Comparison of ENCODE assay signal across 8 cellular contexts in the genomic region with DNA sequence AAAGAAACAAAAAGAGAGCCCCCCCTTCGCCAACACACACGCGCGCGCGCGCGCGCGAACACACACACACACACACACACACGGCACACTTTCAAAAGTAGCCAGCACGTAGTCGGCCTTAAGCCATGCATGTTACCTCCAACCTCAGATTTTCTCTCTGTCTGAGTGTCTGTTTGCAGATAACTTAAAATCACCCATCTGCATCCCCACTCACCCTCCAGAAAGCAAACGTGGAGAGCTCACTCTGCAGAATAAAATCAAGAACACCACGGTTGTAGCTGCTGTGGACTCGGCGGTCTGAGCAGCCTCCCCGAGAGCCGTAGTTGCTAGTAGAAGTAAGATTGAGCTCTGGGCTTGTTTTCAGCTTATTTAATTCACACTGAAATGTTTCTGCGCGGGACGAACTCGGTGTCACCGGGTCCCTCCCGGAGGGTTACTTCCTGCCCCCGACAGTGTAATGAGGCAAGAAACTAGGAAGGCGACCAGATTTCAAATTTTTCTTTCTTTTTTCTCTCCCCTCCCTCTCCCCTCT. TPM values are rescaled to one million over a fixed set of nuclear protein-coding genes. Genes with fewer than 3 reads are reported as not detected.
A peak's percentile ranks its signal among the peaks of the same experiment; 100 is the strongest.
DNase-seq lines count a peak whose midpoint lies in the region; ATAC-seq and TF ChIP-seq lines count a peak whose summit lies in the region.

No MANE protein-coding gene starts in this region.

- no peak for ATAC-seq in stimulated activated memory B cell treated with anti-CD40 and anti-IgM and Interleukin-4, amounts not matched to agents 10 μg/mL and 1 μg/mL and 100 μg/mL, for 72 hours
- ATAC-seq in HG03342 (IDR thresholded peaks at IDR 0.05; ENCODE audit: unreplicated experiment) = no peak

- H3K4me3 Mint-ChIP-seq in HFFc6 = peak overlapping the region; percentile 96
- H3K4me3 Mint-ChIP-seq in stimulated activated memory B cell treated with anti-CD40 and anti-IgM and Interleukin-4, amounts not matched to agents 10 μg/mL and 1 μg/mL and 100 μg/mL, for 72 hours = peak overlapping the region; percentile 9
- no peak overlapping the region for H3K4me3 Mint-ChIP-seq in activated CD4-positive, alpha-beta T cell treated with anti-CD3 and anti-CD28 coated beads, Interleukin-2, amount 10 ng/mL, durations not matched to agents 24 days and 14 days

- intact Hi-C loops in activated CD4-positive, alpha-beta T cell treated with anti-CD3 and anti-CD28 coated beads, Interleukin-2, amount 10 ng/mL, durations not matched to agents 24 days and 14 days (cut with micrococcal nuclease) = no loop called here

- TF ChIP-seq CTCF in HFFc6 (IDR thresholded peaks at IDR 0.05) (no peak), cardiac fibroblast (IDR thresholded peaks at IDR 0.05; ENCODE audit: low read depth, low read length) (no peak)

- H3K27ac Mint-ChIP-seq in HFFc6 = peak overlapping the region; percentile 96
- H3K27ac Mint-ChIP-seq in stimulated activated memory B cell treated with anti-CD40 and anti-IgM and Interleukin-4, amounts not matched to agents 10 μg/mL and 1 μg/mL and 100 μg/mL, for 72 hours = no peak overlapping the region
- H3K27ac Mint-ChIP-seq in activated CD4-positive, alpha-beta T cell treated with anti-CD3 and anti-CD28 coated beads, Interleukin-2, amount 10 ng/mL, durations not matched to agents 24 days and 14 days = no peak overlapping the region

- peak overlapping the region; percentile 83 to 90 for H3K4me3 ChIP-seq in cardiac fibroblast (replicated peaks in 1 of 2; ENCODE audit: low read depth in 2 of 2, low read length in 2 of 2)

- no peaks in the 10 kb centered on the region; the same call in 1 of the 2 replicates for H3K9me3 Mint-ChIP-seq in HFFc6
- H3K9me3 Mint-ChIP-seq in stimulated activated memory B cell treated with anti-CD40 and anti-IgM and Interleukin-4, amounts not matched to agents 10 μg/mL and 1 μg/mL and 100 μg/mL, for 72 hours = no peaks in the 10 kb centered on the region
- no peaks in the 10 kb centered on the region for H3K9me3 Mint-ChIP-seq in activated CD4-positive, alpha-beta T cell treated with anti-CD3 and anti-CD28 coated beads, Interleukin-2, amount 10 ng/mL, durations not matched to agents 24 days and 14 days

- H3K4me1 Mint-ChIP-seq in HFFc6 (ENCODE audit: low read depth) = peaks cover 49% of the 10 kb centered on the region
- peaks cover 24% of the 10 kb centered on the region for H3K4me1 Mint-ChIP-seq in stimulated activated memory B cell treated with anti-CD40 and anti-IgM and Interleukin-4, amounts not matched to agents 10 μg/mL and 1 μg/mL and 100 μg/mL, for 72 hours
- H3K4me1 Mint-ChIP-seq in activated CD4-positive, alpha-beta T cell treated with anti-CD3 and anti-CD28 coated beads, Interleukin-2, amount 10 ng/mL, durations not matched to agents 24 days and 14 days = peaks cover 4% of the 10 kb centered on the region

- H3K36me3 Mint-ChIP-seq in HFFc6 (ENCODE audit: low read depth) = peaks cover 95% of the 10 kb centered on the region
- H3K36me3 Mint-ChIP-seq in stimulated activated memory B cell treated with anti-CD40 and anti-IgM and Interleukin-4, amounts not matched to agents 10 μg/mL and 1 μg/mL and 100 μg/mL, for 72 hours = no peaks in the 10 kb centered on the region
- no peaks in the 10 kb centered on the region for H3K36me3 Mint-ChIP-seq in activated CD4-positive, alpha-beta T cell treated with anti-CD3 and anti-CD28 coated beads, Interleukin-2, amount 10 ng/mL, durations not matched to agents 24 days and 14 days (ENCODE audit: low read depth)

- peaks cover 30% of the 10 kb centered on the region for H3K27me3 Mint-ChIP-seq in HFFc6 (ENCODE audit: insufficient read depth)
- H3K27me3 Mint-ChIP-seq in stimulated activated memory B cell treated with anti-CD40 and anti-IgM and Interleukin-4, amounts not matched to agents 10 μg/mL and 1 μg/mL and 100 μg/mL, for 72 hours = peaks cover 81% of the 10 kb centered on the region
- H3K27me3 Mint-ChIP-seq in activated CD4-positive, alpha-beta T cell treated with anti-CD3 and anti-CD28 coated beads, Interleukin-2, amount 10 ng/mL, durations not matched to agents 24 days and 14 days = peaks cover 67% of the 10 kb centered on the region

- DNase-seq in HFFc6 = no peak
- peak; percentile 53 to 64 for DNase-seq in cardiac fibroblast (ENCODE audit: low read depth in 2 of 2)
- DNase-seq in left kidney (ENCODE audit: low read depth, low spot score) = peak; percentile 68
- DNase-seq in activated CD4-positive, alpha-beta T cell treated with anti-CD3 and anti-CD28 coated beads, Interleukin-2, amount 10 ng/mL, durations not matched to agents 24 days and 14 days = no peak
- DNase-seq in GDM1 (lab: John Stamatoyannopoulos, UW) = no peak
- no peak for DNase-seq in MV-4-11 (lab: John Stamatoyannopoulos, UW)

RNA-seq across cellular contexts. Expression of a gene that starts 5.2 kb away (rescaled TPM):
- total RNA-seq in HFFc6 (2021; fragmentation: NEBNext Ultra II Directional; extraction: Animal tissue kit (Norgen Biotek cat#: 25700)) = 10 to 100 TPM; 69.1 to 85.4 (median 74.1) TPM
- total RNA-seq in activated CD4-positive, alpha-beta T cell treated with anti-CD3 and anti-CD28 coated beads, Interleukin-2, amount 10 ng/mL, durations not matched to agents 24 days and 14 days = 0.31 TPM in 1 of 2 replicates, not detected in the other

Comparison
In these comparisons a context has a peak if more than half of its experiments do, and no peak if none do; other contexts are left out.
1. DNase-seq: peak in cardiac fibroblast (2 of 2) and left kidney (single experiment); none in HFFc6 (single experiment), activated CD4-positive, alpha-beta T cell treated with anti-CD3 and anti-CD28 coated beads, Interleukin-2, amount 10 ng/mL, durations not matched to agents 24 days and 14 days (single experiment), GDM1 (single experiment) and MV-4-11 (single experiment).
2. RNA of a gene that starts 5.2 kb away (total RNA-seq): 69.1 to 85.4 TPM in HFFc6; 0.31 TPM in activated CD4-positive, alpha-beta T cell treated with anti-CD3 and anti-CD28 coated beads, Interleukin-2, amount 10 ng/mL, durations not matched to agents 24 days and 14 days; every median in the first group is over 10 times any median in the second.